Comparison of ENCODE assay signal across 8 cellular contexts in genomic region chr20:62064788-62065668, GRCh38. TPM values are rescaled to one million over a fixed set of nuclear protein-coding genes. Genes with fewer than 3 reads are reported as not detected.
DNase-seq lines count a peak whose midpoint lies in the region; TF ChIP-seq lines count a peak whose summit lies in the region.

No MANE protein-coding gene starts in this region.

- H3K79me2 ChIP-seq in GM23248 (ENCODE audit: insufficient read depth), result peaks cover 44% of the 10 kb centered on the region

- no peaks in the 10 kb centered on the region for H4K20me1 ChIP-seq in GM23248 (ENCODE audit: insufficient read depth)

- WGBS in GM23248 (ENCODE audit: low coverage in 1 of 2, low lambda C conversion rate in 2 of 2, missing lambda C conversion rate in 2 of 2), 2 experiments, result 0 to 1% methylated on average over 12 to 71 of the region's 162 CpGs

- intact Hi-C loops in colonic mucosa (cut with DNase I), result loop anchor here (5.0 kb wide), 1 partner anchor 72 kb away; no protein-coding TSS in a partner anchor

- H3K27me3 ChIP-seq in GM23248 (replicated peaks; ENCODE audit: insufficient read depth) (no peaks in the 10 kb centered on the region), colonic mucosa (no peaks in the 10 kb centered on the region), mononuclear cell (ENCODE audit: insufficient read depth, low read length) (no peaks in the 10 kb centered on the region)

- no peak overlapping the region for H2AFZ ChIP-seq in GM23248

- in situ Hi-C loops in GM23248 (cut with MboI), result no loop called here

- H3K9me3 ChIP-seq in GM23248 (ENCODE audit: low read depth) (no peaks in the 10 kb centered on the region), colonic mucosa (no peaks in the 10 kb centered on the region), mononuclear cell (ENCODE audit: low read depth, low read length) (no peaks in the 10 kb centered on the region)

- H3F3A ChIP-seq in GM23248 (ENCODE audit: insufficient read depth), result peaks cover 9% of the 10 kb centered on the region

- peaks cover 10% of the 10 kb centered on the region; the same call in 1 of the 2 replicates for H3K4me1 ChIP-seq in GM23248 (ENCODE audit: insufficient read depth)
- H3K4me1 ChIP-seq in colonic mucosa, result peaks cover 39% of the 10 kb centered on the region
- peaks cover 54% of the 10 kb centered on the region for H3K4me1 ChIP-seq in mononuclear cell (ENCODE audit: insufficient read depth, low read length)

- no peak overlapping the region for H3K4me2 ChIP-seq in GM23248 (ENCODE audit: unreplicated experiment)

- H3K4me3 ChIP-seq in GM23248 (peak overlapping the region; percentile 76), LNCaP clone FGC (ENCODE audit: low read depth, low read length) (peak overlapping the region; percentile 46), colonic mucosa (peak overlapping the region; percentile 30), mononuclear cell (ENCODE audit: low read length) (peak overlapping the region; percentile 50)

- DNase-seq in NCI-H82 (lab: John Stamatoyannopoulos, UW) (peak; percentile 23), NCI-H82 treated with DMSO at 0.1 percent for 48 hours (lab: John Stamatoyannopoulos, UW; ENCODE audit: unreplicated experiment) (no peak), GM23248 (peak; percentile 59), LNCaP clone FGC (ENCODE audit: low read depth) (no peak), colonic mucosa (no peak), NCI-H2029 treated with DMSO at 0.1 percent for 48 hours (lab: John Stamatoyannopoulos, UW) (no peak), NCI-H1092 treated with DMSO at 0.1 percent for 48 hours (lab: John Stamatoyannopoulos, UW) (no peak)

- peak overlapping the region; percentile 65 for H3K9ac ChIP-seq in GM23248
- peak overlapping the region in 1 of 2 donors; percentile 60 for H3K9ac ChIP-seq in colonic mucosa (ENCODE audit: low read depth in 2 of 2, low read length in 2 of 2)

- H3K27ac ChIP-seq in GM23248 (no peak overlapping the region), colonic mucosa (no peak overlapping the region)

- H3K36me3 ChIP-seq in GM23248 (ENCODE audit: low read depth), result no peaks in the 10 kb centered on the region
- no peaks in the 10 kb centered on the region for H3K36me3 ChIP-seq in colonic mucosa

- TF ChIP-seq CTCF in LNCaP clone FGC (IDR thresholded peaks at IDR 0.05; ENCODE audit: control insufficient read depth, extremely low read depth, insufficient read depth), result no peak
- no peak for TF ChIP-seq CTCF in colonic mucosa (IDR thresholded peaks at IDR 0.05)

- H3K9me2 ChIP-seq in GM23248 (ENCODE audit: insufficient read depth), result no peaks in the 10 kb centered on the region

RNA-seq across cellular contexts. Expression of gene TAF4, which starts 0.7 kb away (rescaled TPM):
- 2.9 and 4.2 TPM in 2 replicates for total RNA-seq in GM23248 (2014; rRNA removed; shearing (Covaris generic))
- 0.80 and 1.4 TPM in 2 replicates for polyA plus RNA-seq in GM23248 (2016; fragmentation: Nextera tagmentation; extraction: Ambion mirVana)
- total RNA-seq in colonic mucosa, result 10 to 100 TPM; 17.4 to 27.3 TPM
- total RNA-seq in mononuclear cell, result 7.7 TPM

RNA-seq across cellular contexts. Expression of gene LSM14B, which starts 57.2 kb away (rescaled TPM):
- 28.0 and 30.0 TPM in 2 replicates for total RNA-seq in GM23248 (2014; rRNA removed; shearing (Covaris generic))
- 1.0 and 1.3 TPM in 2 replicates for polyA plus RNA-seq in GM23248 (2016; fragmentation: Nextera tagmentation; extraction: Ambion mirVana)
- total RNA-seq in colonic mucosa, result 10 to 100 TPM; 38.6 to 38.8 TPM
- 17.8 TPM for total RNA-seq in mononuclear cell

Comparison
In these comparisons a context has a peak if more than half of its experiments do, and no peak if none do; other contexts are left out.
1. DNase-seq: peak in NCI-H82 (single experiment) and GM23248 (single experiment); none in NCI-H82 treated with DMSO at 0.1 percent for 48 hours (single experiment), LNCaP clone FGC (single experiment), colonic mucosa (single experiment), NCI-H2029 treated with DMSO at 0.1 percent for 48 hours (single experiment) and NCI-H1092 treated with DMSO at 0.1 percent for 48 hours (single experiment).
2. Peak in every context shown above with its lines, with median percentiles within 50 percentile points of each other: H3K4me3 ChIP-seq.